15 cellular contexts compared by ENCODE assay signal in genomic region chr7:19079066-19079465, GRCh38. TPM values are rescaled to one million over a fixed set of nuclear protein-coding genes. Genes with fewer than 3 reads are reported as not detected.
DNase-seq lines count a peak whose midpoint lies in the region; ATAC-seq, FAIRE-seq and TF ChIP-seq lines count a peak whose summit lies in the region.
"Had no signal": no experiment of that assay in that cellular context is flagged by ENCODE, and none has a peak within 500 bp of the region (broad histone marks: within the 10 kb centered on the region; RNA-seq: fewer than 3 reads in every experiment).

No MANE protein-coding gene starts in this region.

- H3K23me2 ChIP-seq in H1 (ENCODE audit: low read depth, low read length) = no peaks in the 10 kb centered on the region

- peaks cover 16% of the 10 kb centered on the region for H3K36me3 Mint-ChIP-seq in osteocyte (ENCODE audit: unreplicated experiment)
- H3K36me3 Mint-ChIP-seq: CD4-positive, alpha-beta memory T cell; memory B cell had no signal

- H3K56ac ChIP-seq in H1 (replicated peaks; ENCODE audit: insufficient read length, low read depth, low read length) = no peak overlapping the region

- CTCF ChIA-PET in Panc1 (lab: Charles Lee) (no interaction called here), H1 (lab: Charles Lee; ENCODE audit: partially characterized antibody) (interaction anchor here (0.6 to 2.8 kb wide), 5 partner anchors 8 to 40 kb away, joined by 3 to 9 read pairs (median 4); no protein-coding TSS in a partner anchor)

- H3K9me2 ChIP-seq in GM23248 (ENCODE audit: insufficient read depth) (no peaks in the 10 kb centered on the region), hepatocyte (replicated peaks; ENCODE audit: insufficient read depth) (no peaks in the 10 kb centered on the region)

- H3K4me3 Mint-ChIP-seq in osteocyte (ENCODE audit: unreplicated experiment) = no peak overlapping the region
- H3K4me3 Mint-ChIP-seq: CD4-positive, alpha-beta memory T cell; memory B cell had no signal

- no peak for FAIRE-seq in H1 (lab: Jason Lieb, UNC)

- no peak overlapping the region for H2BK5ac ChIP-seq in H1 (ENCODE audit: low read depth, low read length)

- TF ChIP-seq EP300 in H1 (IDR thresholded peaks at IDR 0.05; ENCODE audit: borderline replicate concordance in 1 of 2, low read depth in 2 of 2, low read length in 2 of 2) = no peak

- peaks cover 22% of the 10 kb centered on the region for H3K4me1 Mint-ChIP-seq in osteocyte (ENCODE audit: unreplicated experiment)
- H3K4me1 Mint-ChIP-seq: CD4-positive, alpha-beta memory T cell had no signal

- DNase-seq in GM23248 (no peak), Panc1 (ENCODE audit: low read depth, low spot score) (peak; percentile 62), H1 (ENCODE audit: low read depth in 1 of 2, low spot score in 2 of 2) (no peak), osteocyte (ENCODE audit: extremely low spot score, unreplicated experiment) (no peak), SHP77 (lab: John Stamatoyannopoulos, UW) (no peak), hepatocyte (ENCODE audit: low spot score) (no peak), NCI-H1092 (lab: John Stamatoyannopoulos, UW) (no peak), ascending aorta (ENCODE audit: low spot score in 2 of 2) (no peak)
- DNase-seq: activated T-cell treated with anti-CD3 and anti-CD28 coated beads for 4 hours; CD4-positive, alpha-beta memory T cell; posterior cingulate gyrus; stimulated activated CD4-positive, alpha-beta T cell treated with anti-CD3 and anti-CD28 coated beads, Interleukin-2, amount 100 ng/mL, for 48 hours; stimulated activated naive CD8-positive, alpha-beta T cell treated with anti-CD3 and anti-CD28 coated beads, Interleukin-15, Interleukin-2, amounts not matched to agents 100 U/mL and 50 U/mL, for 24 hours had no signal

- H4K8ac ChIP-seq in H1 (ENCODE audit: extremely low read depth, insufficient read depth, low read length) = no peak overlapping the region

- H3K23ac ChIP-seq in H1 (ENCODE audit: insufficient read length) = no peak overlapping the region

- peak; percentile 88 for ATAC-seq in Panc1
- ATAC-seq: stimulated activated naive CD8-positive, alpha-beta T cell treated with anti-CD3 and anti-CD28 coated beads, Interleukin-15, Interleukin-2, amounts not matched to agents 100 U/mL and 50 U/mL, for 24 hours had no signal

- H3K4ac ChIP-seq in H1 (replicated peaks; ENCODE audit: insufficient read length, low read depth, low read length) = no peak overlapping the region

- H2BK20ac ChIP-seq in H1 (ENCODE audit: low read length) = 0 out of 2 replicates have a peak overlapping the region, but pooled peaks have one; percentile 15

- H3K9me3 Mint-ChIP-seq in osteocyte (ENCODE audit: unreplicated experiment) = peaks cover 21% of the 10 kb centered on the region
- H3K9me3 Mint-ChIP-seq: memory B cell had no signal

- H3K9ac ChIP-seq in GM23248 (no peak overlapping the region), H1 (replicated peaks in 1 of 4; ENCODE audit: extremely low read depth in 1 of 4, low read depth in 3 of 4, low read length in 3 of 4) (no peak overlapping the region)

- no peak for TF ChIP-seq POLR2A in H1 (IDR thresholded peaks at IDR 0.05; ENCODE audit: control extremely low read depth in 1 of 2, low read depth in 2 of 2, low read length in 2 of 2)

- H3K79me2 ChIP-seq in GM23248 (ENCODE audit: insufficient read depth) (peaks cover 76% of the 10 kb centered on the region), H1 (ENCODE audit: control insufficient read depth in 1 of 2, insufficient read depth in 2 of 2, low read length in 2 of 2) (no peaks in the 10 kb centered on the region), hepatocyte (no peaks in the 10 kb centered on the region)

- peak overlapping the region; percentile 45 for H4K5ac ChIP-seq in H1 (ENCODE audit: insufficient read length, low read depth, low read length)

- H3K18ac ChIP-seq in H1 (ENCODE audit: extremely low read depth, low read length) = 0 out of 2 replicates have a peak overlapping the region, but pooled peaks have one; percentile 28

- no peaks in the 10 kb centered on the region for H4K20me1 ChIP-seq in GM23248 (ENCODE audit: insufficient read depth)
- no peaks in the 10 kb centered on the region for H4K20me1 ChIP-seq in H1 (replicated peaks in 1 of 2; ENCODE audit: control insufficient read depth in 1 of 2, insufficient read depth in 2 of 2, low read length in 2 of 2)
- no peaks in the 10 kb centered on the region for H4K20me1 ChIP-seq in hepatocyte (ENCODE audit: insufficient read depth, poor library complexity, severe bottlenecking)

- no peaks in the 10 kb centered on the region for H3K79me1 ChIP-seq in H1 (ENCODE audit: low read depth, low read length)

- H2BK120ac ChIP-seq in H1 (replicated peaks; ENCODE audit: low read depth, low read length) = no peak overlapping the region

- intact Hi-C loops in Panc1 (cut with micrococcal nuclease; ENCODE audit: unreplicated experiment) (no loop called here), ascending aorta (cut with DNase I) (no loop called here)

- in situ Hi-C loops in GM23248 (cut with MboI) (no loop called here), Panc1 (cut with HindIII; ENCODE audit: low pct_unique_long_range_greater_than_20kb, low sequenced_read_pairs) (no loop called here)

- POLR2A ChIA-PET in Panc1 (lab: Charles Lee) (no interaction called here), H1 (lab: Charles Lee; ENCODE audit: partially characterized antibody) (no interaction called here)

- peak overlapping the region; percentile 81 for H3K27ac Mint-ChIP-seq in osteocyte (ENCODE audit: unreplicated experiment)
- H3K27ac Mint-ChIP-seq: CD4-positive, alpha-beta memory T cell; memory B cell had no signal

- BruUV-seq in Panc1 (replicated peaks; lab: Mats Ljungman, UMichigan) = no TSS peak

- H3K36me3 ChIP-seq in GM23248 (ENCODE audit: low read depth) (no peaks in the 10 kb centered on the region), Panc1 (ENCODE audit: control insufficient read depth, insufficient read depth, low read length) (no peaks in the 10 kb centered on the region), H1 (ENCODE audit: control insufficient read depth in 2 of 4, insufficient read depth in 4 of 4, low read length in 3 of 4) (no peaks in the 10 kb centered on the region), hepatocyte (replicated peaks; ENCODE audit: insufficient read depth, low read depth) (no peaks in the 10 kb centered on the region), ascending aorta (no peaks in the 10 kb centered on the region)

- H3K4me2 ChIP-seq in GM23248 (ENCODE audit: unreplicated experiment) = no peak overlapping the region
- no peak overlapping the region for H3K4me2 ChIP-seq in H1 (ENCODE audit: insufficient read depth in 1 of 2, low read depth in 2 of 2, low read length in 2 of 2)
- H3K4me2 ChIP-seq in hepatocyte = no peak overlapping the region

- no peak overlapping the region for H2AK5ac ChIP-seq in H1 (ENCODE audit: low read depth, low read length)

- H2AFZ ChIP-seq in GM23248 (0 out of 2 replicates have a peak overlapping the region, but pooled peaks have one; percentile 8), H1 (ENCODE audit: low read length) (peak overlapping the region; percentile 55; the same call in 1 of the 2 replicates), hepatocyte (no peak overlapping the region)

- H3K4me1 ChIP-seq in GM23248 (ENCODE audit: insufficient read depth) (no peaks in the 10 kb centered on the region), Panc1 (ENCODE audit: control insufficient read depth, insufficient read depth, low read length) (peaks cover 6% of the 10 kb centered on the region; the same call in 1 of the 2 replicates), H1 (replicated peaks in 1 of 4; ENCODE audit: control insufficient read depth in 3 of 4, insufficient read depth in 4 of 4, low read length in 3 of 4) (peaks cover 0 to 8% (median 2%) of the 10 kb centered on the region in 4 experiments; a peak in 5 of 7 replicates), hepatocyte (ENCODE audit: insufficient read depth) (no peaks in the 10 kb centered on the region), ascending aorta (no peaks in the 10 kb centered on the region)

- TF ChIP-seq RAD21 in H1 (IDR thresholded peaks at IDR 0.05 in 1 of 2, conservative IDR thresholded peaks at IDR 0.05 in 1 of 2; ENCODE audit: low read depth in 2 of 2, low read length in 2 of 2) = no peak

- peaks cover 8% of the 10 kb centered on the region; the same call in 1 of the 2 replicates for H3F3A ChIP-seq in GM23248 (ENCODE audit: insufficient read depth)

- H3K27me3 ChIP-seq in GM23248 (replicated peaks; ENCODE audit: insufficient read depth) = no peaks in the 10 kb centered on the region
- H3K27me3 ChIP-seq in Panc1 (ENCODE audit: control insufficient read depth, insufficient read depth, low read length) = no peaks in the 10 kb centered on the region
- H3K27me3 ChIP-seq in H1 (replicated peaks in 1 of 4; ENCODE audit: control insufficient read depth in 3 of 4, extremely low read depth in 1 of 4, insufficient read depth in 3 of 4, low read length in 3 of 4) = no peaks in the 10 kb centered on the region
- H3K27me3 ChIP-seq in hepatocyte = no peaks in the 10 kb centered on the region
- H3K27me3 ChIP-seq in ascending aorta = no peaks in the 10 kb centered on the region

- no peak overlapping the region for H3K27ac ChIP-seq in GM23248
- H3K27ac ChIP-seq in Panc1 (ENCODE audit: low read length) = peak overlapping the region; percentile 62; the same call in 1 of the 2 replicates
- H3K27ac ChIP-seq in H1 (ENCODE audit: low read depth, low read length) = no peak overlapping the region
- H3K27ac ChIP-seq in hepatocyte = no peak overlapping the region
- no peak overlapping the region for H3K27ac ChIP-seq in ascending aorta
- H3K27ac ChIP-seq: VCaP had no signal

- H2BK12ac ChIP-seq in H1 (ENCODE audit: low read depth, low read length) = no peak overlapping the region; the same call in 1 of the 2 replicates

- no peaks in the 10 kb centered on the region for H3K9me3 ChIP-seq in GM23248 (ENCODE audit: low read depth)
- H3K9me3 ChIP-seq in Panc1 (ENCODE audit: control insufficient read depth, insufficient read depth, low read depth, low read length) = no peaks in the 10 kb centered on the region
- H3K9me3 ChIP-seq in H1 (ENCODE audit: insufficient read depth in 2 of 2, low read depth in 1 of 2, low read length in 1 of 2) = no peaks in the 10 kb centered on the region
- H3K9me3 ChIP-seq in hepatocyte (ENCODE audit: low read depth) = no peaks in the 10 kb centered on the region
- H3K9me3 ChIP-seq in ascending aorta = no peaks in the 10 kb centered on the region

- no peak overlapping the region for H2BK15ac ChIP-seq in H1 (ENCODE audit: low read length)

- 84 to 85% methylated on average over 4 of the region's 4 CpGs for WGBS in GM23248 (ENCODE audit: low coverage in 1 of 2, low lambda C conversion rate in 2 of 2, missing lambda C conversion rate in 2 of 2), 2 experiments
- 93% methylated on average over 4 of the region's 4 CpGs; no CpG with 5 or more reads in 1 of the 2 experiments for WGBS in H1 (ENCODE audit: extremely low coverage in 1 of 2, insufficient coverage in 1 of 2, insufficient read length in 1 of 2, insufficient replicate concordance in 2 of 2, low coverage in 1 of 2, low lambda C conversion rate in 2 of 2, missing lambda C conversion rate in 1 of 2), 2 experiments
- WGBS in hepatocyte (ENCODE audit: low lambda C conversion rate, missing lambda C conversion rate) = 51% methylated on average over 4 of the region's 4 CpGs

- no peak overlapping the region for H4K91ac ChIP-seq in H1 (replicated peaks; ENCODE audit: insufficient read length, low read length)

- H3K14ac ChIP-seq in H1 (ENCODE audit: insufficient read length) = no peak overlapping the region

- no peak for TF ChIP-seq CTCF in Panc1 (IDR thresholded peaks at IDR 0.05)
- TF ChIP-seq CTCF in H1 (IDR thresholded peaks at IDR 0.05; ENCODE audit: control extremely low read depth in 1 of 3, insufficient read depth in 1 of 3, low read depth in 1 of 3, low read length in 3 of 3) = no peak
- TF ChIP-seq CTCF in osteocyte (IDR thresholded peaks at IDR 0.05) = no peak
- TF ChIP-seq CTCF in hepatocyte (IDR thresholded peaks at IDR 0.05; ENCODE audit: poor library complexity) = no peak
- no peak for TF ChIP-seq CTCF in ascending aorta (IDR thresholded peaks at IDR 0.05)

- H3K27me3 Mint-ChIP-seq in osteocyte (ENCODE audit: unreplicated experiment) = no peaks in the 10 kb centered on the region
- H3K27me3 Mint-ChIP-seq: CD4-positive, alpha-beta memory T cell had no signal

- H3K4me3 ChIP-seq in GM23248 (no peak overlapping the region), Panc1 (ENCODE audit: low read depth in 2 of 2, low read length in 2 of 2) (peak overlapping the region in 1 of 2 experiments; percentile 14; a peak in 2 of 4 replicates), H1 (ENCODE audit: extremely low read depth in 1 of 4, insufficient read depth in 2 of 4, low read depth in 3 of 4, low read length in 4 of 4) (no peak overlapping the region), hepatocyte (no peak overlapping the region), ascending aorta (no peak overlapping the region)

RNA-seq across cellular contexts. Expression of gene TWIST1, which starts 38.4 kb away (rescaled TPM):
- 45.7 and 47.8 TPM in 2 replicates for total RNA-seq in GM23248 (2014; rRNA removed; shearing (Covaris generic))
- polyA plus RNA-seq in GM23248 (2016; fragmentation: Nextera tagmentation; extraction: Ambion mirVana) (17.2 and 17.5 TPM in 2 replicates), H1 (2011; rRNA removed) (0.29 and 0.75 TPM in 2 replicates), hepatocyte (21.2 and 24.7 TPM in 2 replicates)
- total RNA-seq in Panc1 (2021; ENCODE audit: unreplicated experiment) (not detected), osteocyte (53.4 and 58.4 TPM in 2 replicates), hepatocyte (18.7 and 23.2 TPM in 2 replicates), ascending aorta (2.0 TPM)
- not detected for polyA plus RNA-seq in Panc1 (2012; ENCODE audit: insufficient read length)
- total RNA-seq in H1 (2021; fragmentation: NEBNext Ultra II Directional; extraction: Animal tissue kit (Norgen Biotek cat#: 25700)) = 0.31 and 0.52 TPM in 2 replicates
- 0.53 TPM for polyA plus RNA-seq in H1 (2011; cell fraction: cytosol; rRNA removed)
- 0.41 TPM for polyA plus RNA-seq in H1 (2011; cell fraction: nucleus; rRNA removed)
- 0.24 to 0.75 TPM (median 0.48 TPM) in 3 of 4 replicates, not detected in the other for polyA plus RNA-seq in H1 (2012, experiment 1 of 2)
- 0.20 TPM for polyA plus RNA-seq in H1 (2012, experiment 2 of 2)
- 0.75 TPM for polyA plus RNA-seq in H1 (2013, experiment 1 of 2)
- polyA plus RNA-seq in H1 (2013, experiment 2 of 2) = 0.77 TPM
- not detected in 2 replicates for polyA minus RNA-seq in H1 (2011; rRNA and poly(A)+ RNA removed)
- polyA minus RNA-seq in H1 (2011; cell fraction: cytosol; rRNA and poly(A)+ RNA removed) = not detected
- 0.90 TPM for polyA minus RNA-seq in H1 (2011; cell fraction: nucleus; rRNA and poly(A)+ RNA removed)
- total RNA-seq: CD4-positive, alpha-beta memory T cell had no signal
- polyA plus RNA-seq: CD4-positive, alpha-beta memory T cell had no signal
